4 cellular contexts compared by ENCODE assay signal in the genomic region with DNA sequence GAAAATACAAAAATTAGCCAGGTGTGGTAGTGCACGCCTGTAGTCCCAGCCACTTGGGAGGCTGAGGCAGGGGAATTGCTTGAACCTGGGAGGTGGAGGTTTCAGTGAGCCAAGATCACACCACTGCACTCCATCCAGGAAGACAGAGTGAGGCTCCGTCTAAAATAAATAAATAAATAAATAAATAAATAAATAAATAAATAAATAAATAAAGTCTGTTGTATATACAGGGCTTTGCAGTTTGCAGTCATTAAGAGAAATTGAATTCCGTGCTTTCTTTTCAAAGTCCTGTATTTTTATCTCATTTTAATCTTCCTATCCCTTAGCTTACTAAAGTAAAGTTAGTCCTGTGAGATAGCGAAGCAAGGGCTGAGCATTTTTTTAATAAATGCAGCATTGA. TPM values are rescaled to one million over a fixed set of nuclear protein-coding genes. Genes with fewer than 3 reads are reported as not detected.
DNase-seq lines count a peak whose midpoint lies in the region; ATAC-seq, FAIRE-seq and TF ChIP-seq lines count a peak whose summit lies in the region.
"Not testable (repeated sequence)": the region's sequence is repeated elsewhere in the genome, so short reads cannot be mapped to it uniquely, and the experiment has no call there.

No MANE protein-coding gene starts in this region.

- not testable (repeated sequence) for H3K9me3 ChIP-seq in A549; HEK293 (ENCODE audit: control insufficient read depth, insufficient read depth, low read depth, low read length)

- CTCF ChIA-PET in A549 (lab: Yijun Ruan, JAX) (interaction anchor here (0.7 kb wide), 1 partner anchor 158 kb away, joined by 3 read pairs; no protein-coding TSS in a partner anchor), HEK293 (lab: Yijun Ruan, JAX) (interaction anchor here (0.6 to 0.8 kb wide), 2 partner anchors 116 to 500 kb away, joined by 3 to 4 read pairs; no protein-coding TSS in a partner anchor)

- not testable (repeated sequence) for TF ChIP-seq POLR2A in A549 (IDR thresholded peaks at IDR 0.05; ENCODE audit: low read length)

- not testable (repeated sequence) for H3K27ac ChIP-seq in A549; HEK293 (ENCODE audit: extremely low read depth, low read depth, low read length)
- peak overlapping the region; percentile 91 for H3K27ac ChIP-seq in VCaP

- not testable (repeated sequence) for ATAC-seq in A549

- WGBS in A549 (ENCODE audit: missing lambda C conversion rate) = 93% methylated on average over 4 of the region's 4 CpGs

- not testable (repeated sequence) for H3K4me1 ChIP-seq in A549; HEK293 (ENCODE audit: control insufficient read depth, insufficient read depth, low read length)

- H3K4me3 ChIP-seq in A549; HEK293 (ENCODE audit: low read depth, low read length): not testable (repeated sequence)

- TF ChIP-seq CTCF in A549 (IDR thresholded peaks at IDR 0.05); HEK293 (tag by site-specific recombination; IDR thresholded peaks at IDR 0.05); VCaP (conservative IDR thresholded peaks at IDR 0.05): not testable (repeated sequence)

- H3K36me3 ChIP-seq in HEK293 (ENCODE audit: control insufficient read depth in 2 of 2, insufficient read depth in 1 of 2, low read length in 2 of 2) = not testable (repeated sequence)

- FAIRE-seq in A549 (lab: Jason Lieb, UNC) = not testable (repeated sequence)
- peak; percentile 52 for FAIRE-seq in G401.6 (lab: Jason Lieb, UNC)

- not testable (repeated sequence) for TF ChIP-seq EP300 in A549 (IDR thresholded peaks at IDR 0.05)

- not testable (repeated sequence) for H3K4me2 ChIP-seq in A549

- POLR2A ChIA-PET in A549 (lab: Yijun Ruan, JAX); HEK293 (lab: Yijun Ruan, JAX): not testable (repeated sequence)

- DNase-seq in A549 (ENCODE audit: low read depth in 1 of 2, low spot score in 1 of 2) = not testable (repeated sequence)

- TF ChIP-seq RAD21 in A549 (conservative IDR thresholded peaks at IDR 0.05 in 1 of 2, IDR thresholded peaks at IDR 0.05 in 1 of 2) = not testable (repeated sequence)

TF ChIP-seq in A549, 52 proteins besides CTCF, POLR2A, EP300 and RAD21:
- TF ChIP-seq ZC3H11A (IDR thresholded peaks at IDR 0.05) = peak; percentile 90

TF ChIP-seq in HEK293, 187 proteins besides CTCF, POLR2A, EP300 and RAD21 (continues in another document):
- TF ChIP-seq ZBTB1 (tag by site-specific recombination; IDR thresholded peaks at IDR 0.05) (0 out of 2 replicates have a peak, but pooled peaks have one; percentile 65), ZNF292 (tag by site-specific recombination; IDR thresholded peaks at IDR 0.05; ENCODE audit: borderline replicate concordance, low read depth) (0 out of 2 replicates have a peak, but pooled peaks have one; percentile 33), ZNF555 (tag by site-specific recombination; conservative IDR thresholded peaks at IDR 0.05) (peak; percentile 91), ZNF623 (tag by site-specific recombination; IDR thresholded peaks at IDR 0.05) (peak; percentile 74), REST (tag by site-specific recombination; IDR thresholded peaks at IDR 0.05) (peak; percentile 75), ZNF510 (tag by site-specific recombination; IDR thresholded peaks at IDR 0.05; ENCODE audit: insufficient replicate concordance) (peak; percentile 72), ZNF140 (tag by site-specific recombination; IDR thresholded peaks at IDR 0.05) (peak; percentile 77), ZNF19 (tag by site-specific recombination; IDR thresholded peaks at IDR 0.05; ENCODE audit: low read depth) (peak; percentile 79; the same call in 1 of the 2 replicates), AEBP2 (tag by site-specific recombination; IDR thresholded peaks at IDR 0.05; ENCODE audit: borderline replicate concordance) (0 out of 2 replicates have a peak, but pooled peaks have one; percentile 69), ZNF138 (tag by site-specific recombination; IDR thresholded peaks at IDR 0.05; ENCODE audit: borderline replicate concordance) (0 out of 2 replicates have a peak, but pooled peaks have one; percentile 73), ZNF266 (tag by site-specific recombination; IDR thresholded peaks at IDR 0.05; ENCODE audit: low read depth) (peak; percentile 63; the same call in 1 of the 2 replicates)
- TF ChIP-seq, protein P1, sequence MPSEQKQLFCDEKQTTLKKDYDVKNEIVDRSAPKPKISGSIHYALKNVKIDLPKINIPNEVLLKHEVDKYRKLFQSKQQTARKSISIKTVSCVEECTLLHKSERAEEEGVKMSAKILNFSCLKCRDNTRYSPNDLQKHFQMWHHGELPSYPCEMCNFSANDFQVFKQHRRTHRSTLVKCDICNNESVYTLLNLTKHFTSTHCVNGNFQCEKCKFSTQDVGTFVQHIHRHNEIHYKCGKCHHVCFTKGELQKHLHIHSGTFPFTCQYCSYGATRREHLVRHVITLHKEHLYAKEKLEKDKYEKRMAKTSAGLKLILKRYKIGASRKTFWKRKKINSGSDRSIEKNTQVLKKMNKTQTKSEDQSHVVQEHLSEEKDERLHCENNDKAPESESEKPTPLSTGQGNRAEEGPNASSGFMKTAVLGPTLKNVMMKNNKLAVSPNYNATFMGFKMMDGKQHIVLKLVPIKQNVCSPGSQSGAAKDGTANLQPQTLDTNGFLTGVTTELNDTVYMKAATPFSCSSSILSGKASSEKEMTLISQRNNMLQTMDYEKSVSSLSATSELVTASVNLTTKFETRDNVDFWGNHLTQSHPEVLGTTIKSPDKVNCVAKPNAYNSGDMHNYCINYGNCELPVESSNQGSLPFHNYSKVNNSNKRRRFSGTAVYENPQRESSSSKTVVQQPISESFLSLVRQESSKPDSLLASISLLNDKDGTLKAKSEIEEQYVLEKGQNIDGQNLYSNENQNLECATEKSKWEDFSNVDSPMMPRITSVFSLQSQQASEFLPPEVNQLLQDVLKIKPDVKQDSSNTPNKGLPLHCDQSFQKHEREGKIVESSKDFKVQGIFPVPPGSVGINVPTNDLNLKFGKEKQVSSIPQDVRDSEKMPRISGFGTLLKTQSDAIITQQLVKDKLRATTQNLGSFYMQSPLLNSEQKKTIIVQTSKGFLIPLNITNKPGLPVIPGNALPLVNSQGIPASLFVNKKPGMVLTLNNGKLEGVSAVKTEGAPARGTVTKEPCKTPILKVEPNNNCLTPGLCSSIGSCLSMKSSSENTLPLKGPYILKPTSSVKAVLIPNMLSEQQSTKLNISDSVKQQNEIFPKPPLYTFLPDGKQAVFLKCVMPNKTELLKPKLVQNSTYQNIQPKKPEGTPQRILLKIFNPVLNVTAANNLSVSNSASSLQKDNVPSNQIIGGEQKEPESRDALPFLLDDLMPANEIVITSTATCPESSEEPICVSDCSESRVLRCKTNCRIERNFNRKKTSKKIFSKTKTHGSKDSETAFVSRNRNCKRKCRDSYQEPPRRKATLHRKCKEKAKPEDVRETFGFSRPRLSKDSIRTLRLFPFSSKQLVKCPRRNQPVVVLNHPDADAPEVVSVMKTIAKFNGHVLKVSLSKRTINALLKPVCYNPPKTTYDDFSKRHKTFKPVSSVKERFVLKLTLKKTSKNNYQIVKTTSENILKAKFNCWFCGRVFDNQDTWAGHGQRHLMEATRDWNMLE (tag by site-specific recombination; conservative IDR thresholded peaks at IDR 0.05; ENCODE audit: low read depth) = peak; percentile 91

RNA-seq across cellular contexts. Expression of gene CTNNBL1, which starts 28.5 kb away (rescaled TPM):
- polyA plus RNA-seq in A549 (2011; rRNA removed) (39.0 and 41.0 TPM in 2 replicates), A549 (2017; fragmentation: RNase III; extraction: RNeasy Plus Mini Kit Qiagen cat#74134 plus additional on column Dnase treatment) (57.9 to 60.4 TPM (median 59.9 TPM) in 3 replicates)
- 43.6 and 44.0 TPM in 2 replicates for polyA plus RNA-seq in A549 (2012; cell fraction: cytosol; rRNA removed)
- polyA plus RNA-seq in A549 (2012; cell fraction: nucleus; rRNA removed) = 27.0 and 30.4 TPM in 2 replicates
- 37.6 and 43.4 TPM in 2 replicates for polyA minus RNA-seq in A549 (2011; rRNA and poly(A)+ RNA removed)
